7 cellular contexts compared by ENCODE assay signal in genomic region chr22:19607198-19608113, GRCh38.
A peak's percentile ranks its signal among the peaks of the same experiment; 100 is the strongest.
DNase-seq lines count a peak whose midpoint lies in the region; ATAC-seq and TF ChIP-seq lines count a peak whose summit lies in the region.

No MANE protein-coding gene starts in this region.

- no peak overlapping the region for H3K4me3 ChIP-seq in fibroblast of pulmonary artery (replicated peaks; ENCODE audit: low read depth, low read length)
- H3K4me3 ChIP-seq in thymus (ENCODE audit: low read length): no peak overlapping the region
- H3K4me3 ChIP-seq in spleen: peak overlapping the region in 1 of 8 donors; percentile 6

- no peak for ATAC-seq in GM18873 (IDR thresholded peaks at IDR 0.05; ENCODE audit: low FRiP score, unreplicated experiment)

- H3K4me1 ChIP-seq in thymus (ENCODE audit: control insufficient read depth, insufficient read depth, low read length) (peaks cover 15% of the 10 kb centered on the region), spleen (peaks cover 0 to 42% (median 15%) of the 10 kb centered on the region in 6 donors)

- H3K36me3 ChIP-seq in thymus (ENCODE audit: control insufficient read depth, insufficient read depth): no peaks in the 10 kb centered on the region
- no peaks in the 10 kb centered on the region for H3K36me3 ChIP-seq in spleen

- H3K27ac ChIP-seq in thymus (ENCODE audit: low read depth): peak overlapping the region; percentile 69
- H3K27ac ChIP-seq in spleen: peak overlapping the region in 3 of 8 donors; percentile 13 to 43 (median 43)

- H3K9me3 ChIP-seq in thymus (ENCODE audit: control insufficient read depth): no peaks in the 10 kb centered on the region
- no peaks in the 10 kb centered on the region for H3K9me3 ChIP-seq in spleen

- no peak for TF ChIP-seq CTCF in fibroblast of pulmonary artery (IDR thresholded peaks at IDR 0.05; ENCODE audit: low read length, missing control alignments)
- TF ChIP-seq CTCF in spleen (IDR thresholded peaks at IDR 0.05 in 8 of 11, conservative IDR thresholded peaks at IDR 0.05 in 3 of 11): no peak

- H3K27me3 ChIP-seq in thymus (ENCODE audit: control insufficient read depth, insufficient read depth) (no peaks in the 10 kb centered on the region), spleen (replicated peaks in 1 of 7) (peaks cover 0 to 31% (median 0%) of the 10 kb centered on the region in 7 donors)

- 44% methylated on average over 29 of the region's 29 CpGs for whole genome bisulfite sequencing in thymus
- WGBS in spleen, 5 donors: 48 to 62% (median 53%) methylated on average over 20 to 29 of the region's 29 CpGs

- DNase-seq in NCI-H2081 (lab: John Stamatoyannopoulos, UW) (peak; percentile 93 to 97), fibroblast of pulmonary artery (ENCODE audit: low read depth) (peak; percentile 10), spleen (no peak), posterior vena cava (ENCODE audit: low spot score) (no peak)
- DNase-seq in activated CD4-positive, alpha-beta T cell treated with anti-CD3 and anti-CD28 coated beads, Interleukin-2, amount 50 U/mL, for 4 hours: peak; percentile 10 to 23

- intact Hi-C loops in spleen (cut with DNase I; ENCODE audit: low total_unique reads): no loop called here
- intact Hi-C loops in posterior vena cava (cut with DNase I): no loop called here

- TF ChIP-seq POLR2A in spleen (IDR thresholded peaks at IDR 0.05): no peak

Comparison
In these comparisons a context has a peak if more than half of its experiments do, and no peak if none do; other contexts are left out.
1. DNase-seq: peak in NCI-H2081 (2 of 2), activated CD4-positive, alpha-beta T cell treated with anti-CD3 and anti-CD28 coated beads, Interleukin-2, amount 50 U/mL, for 4 hours (2 of 2) and fibroblast of pulmonary artery (single experiment); none in spleen (single experiment) and posterior vena cava (single experiment).